12 cellular contexts compared by ENCODE assay signal in the genomic region with DNA sequence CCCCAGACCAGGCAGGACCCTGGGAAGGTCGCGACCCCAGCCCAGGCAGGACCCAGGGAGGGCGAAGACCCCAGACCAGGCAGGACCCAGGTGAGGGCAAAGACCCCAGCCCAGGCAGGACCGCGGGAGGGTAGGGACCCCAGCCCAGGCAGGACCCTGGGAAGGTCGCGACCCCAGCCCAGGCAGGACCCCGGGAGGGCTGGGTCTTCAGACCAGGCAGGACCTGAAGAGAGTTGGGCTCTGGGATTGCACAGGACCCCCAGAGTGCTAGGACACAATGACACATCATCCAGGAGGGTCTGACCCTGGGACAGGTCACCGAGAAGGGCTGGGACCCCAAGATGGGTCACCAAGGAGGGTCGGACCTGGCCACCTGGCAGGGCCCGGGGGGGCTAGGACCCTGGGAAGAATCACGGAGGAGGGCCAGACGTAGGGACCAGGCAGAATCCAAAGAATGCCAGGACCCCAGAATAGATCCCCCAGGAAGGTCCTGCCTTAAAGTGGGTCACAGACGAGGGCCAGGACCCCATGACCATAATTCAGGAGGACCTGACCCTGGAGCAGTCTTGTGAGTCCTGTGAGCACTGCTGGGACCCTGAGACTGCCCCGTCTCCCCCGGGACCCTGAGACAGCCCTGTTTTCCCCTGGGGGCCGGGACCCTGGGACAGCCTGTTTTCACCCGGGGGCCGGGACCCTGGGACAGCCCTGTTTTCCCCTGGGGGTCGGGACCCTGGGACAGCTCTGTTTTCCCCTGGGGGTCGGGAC. TPM values are rescaled to one million over a fixed set of nuclear protein-coding genes. Genes with fewer than 3 reads are reported as not detected.
DNase-seq lines count a peak whose midpoint lies in the region; ATAC-seq and TF ChIP-seq lines count a peak whose summit lies in the region.
"Had no signal": no experiment of that assay in that cellular context is flagged by ENCODE, and none has a peak within 500 bp of the region (broad histone marks: within the 10 kb centered on the region; RNA-seq: fewer than 3 reads in every experiment).

No MANE protein-coding gene starts in this region.

- no TSS peak for BruUV-seq in Caco-2 (replicated peaks; lab: Mats Ljungman, UMichigan)

- TF ChIP-seq CTCF in Caco-2 (IDR thresholded peaks at IDR 0.05; ENCODE audit: insufficient read depth in 1 of 2, low read depth in 1 of 2, low read length in 1 of 2, severe bottlenecking in 1 of 2, unreplicated experiment in 1 of 2) (no peak), RWPE2 (IDR thresholded peaks at IDR 0.05; ENCODE audit: poor library complexity, severe bottlenecking) (no peak), fibroblast of the aortic adventitia (IDR thresholded peaks at IDR 0.05; ENCODE audit: insufficient read depth, low read length) (no peak), psoas muscle (IDR thresholded peaks at IDR 0.05) (no peak)

- H3K4me3 Mint-ChIP-seq in Caco-2 (ENCODE audit: unreplicated experiment), result no peak overlapping the region

- peak overlapping the region; percentile 31 for H3K4me3 ChIP-seq in Caco-2 (ENCODE audit: low read depth, low read length)
- H3K4me3 ChIP-seq in RWPE2 (ENCODE audit: severe bottlenecking), result peak overlapping the region; percentile 13
- H3K4me3 ChIP-seq in fibroblast of the aortic adventitia (ENCODE audit: low read depth, low read length), result peak overlapping the region; percentile 78
- H3K4me3 ChIP-seq in psoas muscle, result peak overlapping the region; percentile 58

- H3K4me1 ChIP-seq in Caco-2 (no peaks in the 10 kb centered on the region), RWPE2 (ENCODE audit: insufficient read depth, poor library complexity, severe bottlenecking) (no peaks in the 10 kb centered on the region), psoas muscle (peaks cover 12% of the 10 kb centered on the region)

- intact Hi-C loops in Caco-2 (cut with micrococcal nuclease; ENCODE audit: unreplicated experiment), result no loop called here
- intact Hi-C loops in psoas muscle (cut with DNase I), result no loop called here
- intact Hi-C loops in sciatic nerve (cut with DNase I), result no loop called here

- H3K9me3 ChIP-seq in Caco-2, result no peaks in the 10 kb centered on the region
- H3K9me3 ChIP-seq in RWPE2 (ENCODE audit: severe bottlenecking), result no peaks in the 10 kb centered on the region
- no peaks in the 10 kb centered on the region for H3K9me3 ChIP-seq in psoas muscle

- no peaks in the 10 kb centered on the region for H3K27me3 Mint-ChIP-seq in Caco-2 (ENCODE audit: insufficient read depth, unreplicated experiment)

- H3K9me3 Mint-ChIP-seq in Caco-2 (ENCODE audit: unreplicated experiment), result no peaks in the 10 kb centered on the region
- H3K9me3 Mint-ChIP-seq: activated T-cell treated with anti-CD3 and anti-CD28 coated beads, Interleukin-2, amount 50 U/mL, for 4 hours had no signal

- peaks cover 35% of the 10 kb centered on the region for H3K36me3 Mint-ChIP-seq in Caco-2 (ENCODE audit: insufficient read depth, unreplicated experiment)

- peak in 1 of 2 experiments; percentile 26 for DNase-seq in Caco-2
- DNase-seq in RWPE2 (ENCODE audit: low spot score), result peak; percentile 34
- DNase-seq in fibroblast of the aortic adventitia (ENCODE audit: low read depth), result no peak
- no peak for DNase-seq in psoas muscle
- no peak for DNase-seq in NCI-H2171 (lab: John Stamatoyannopoulos, UW)
- DNase-seq in sciatic nerve (ENCODE audit: low spot score), result no peak
- no peak for DNase-seq in activated gamma-delta T cell treated with Interleukin-2 at 50 U/mL for 16 hours
- DNase-seq: activated T-cell treated with anti-CD3 and anti-CD28 coated beads, Interleukin-2, amount 50 U/mL, for 4 hours; DMS79; RPMI8226; stimulated activated CD4-positive, alpha-beta T cell treated with anti-CD3 and anti-CD28 coated beads, Interleukin-4, amount 100 ng/mL, for 1 hour had no signal

- H3K27ac Mint-ChIP-seq in Caco-2 (ENCODE audit: unreplicated experiment), result no peak overlapping the region

- CTCF ChIA-PET in Caco-2 (lab: Charles Lee), result no interaction called here

- H3K4me1 Mint-ChIP-seq in Caco-2 (ENCODE audit: low read depth, unreplicated experiment), result no peaks in the 10 kb centered on the region

- H3K27ac ChIP-seq in RWPE2 (ENCODE audit: poor library complexity, severe bottlenecking) (no peak overlapping the region), psoas muscle (no peak overlapping the region)

- peaks cover 1% of the 10 kb centered on the region; the same call in 1 of the 2 replicates for H3K36me3 ChIP-seq in Caco-2 (ENCODE audit: control insufficient read depth, insufficient read depth, low read length)
- peaks cover 13% of the 10 kb centered on the region for H3K36me3 ChIP-seq in RWPE2 (ENCODE audit: low read depth)
- H3K36me3 ChIP-seq in psoas muscle (ENCODE audit: insufficient read depth in 1 of 2, low read depth in 1 of 2), result peaks cover 0 to 4% of the 10 kb centered on the region in 2 donors

- H3K27me3 ChIP-seq in Caco-2 (replicated peaks; ENCODE audit: control insufficient read depth, insufficient read depth, low read length), result no peaks in the 10 kb centered on the region
- no peaks in the 10 kb centered on the region for H3K27me3 ChIP-seq in RWPE2 (ENCODE audit: insufficient read depth, poor library complexity, severe bottlenecking)
- no peaks in the 10 kb centered on the region for H3K27me3 ChIP-seq in psoas muscle (ENCODE audit: insufficient read depth in 3 of 3, low read length in 2 of 3)

- ATAC-seq in RWPE2 (ENCODE audit: low read depth), result no peak
- ATAC-seq in psoas muscle, result no peak
- no peak for ATAC-seq in sciatic nerve
- no peak for ATAC-seq in HG02973 (IDR thresholded peaks at IDR 0.05; ENCODE audit: unreplicated experiment)

- 45 to 53% (median 49%) methylated on average over 14 to 21 of the region's 21 CpGs for WGBS in psoas muscle, 3 donors

- POLR2A ChIA-PET in Caco-2 (lab: Charles Lee), result no interaction called here

RNA-seq across cellular contexts. Expression of gene PCGF3, which starts 1.4 kb away (rescaled TPM):
- total RNA-seq in Caco-2 (2022) (36.6 and 38.0 TPM in 2 replicates), fibroblast of the aortic adventitia (ENCODE audit: low replicate concordance) (15.0 and 24.2 TPM in 2 replicates), psoas muscle (10 to 100 TPM; 13.0 to 18.6 (median 15.3) TPM), sciatic nerve (50.3 TPM)
- 10 to 100 TPM; 10.9 to 19.2 (median 11.3) TPM for polyA plus RNA-seq in psoas muscle

RNA-seq across cellular contexts. Expression of gene SLC49A3, which starts 18.1 kb away (rescaled TPM):
- total RNA-seq in Caco-2 (2022) (0.20 TPM in 1 of 2 replicates, not detected in the other), fibroblast of the aortic adventitia (ENCODE audit: low replicate concordance) (5.6 and 11.6 TPM in 2 replicates), psoas muscle (1 to 10 TPM; 1.7 to 3.1 (median 3.0) TPM), sciatic nerve (11.4 TPM)
- polyA plus RNA-seq in psoas muscle, result 1 to 10 TPM; 1.6 to 3.7 (median 1.9) TPM

RNA-seq across cellular contexts. Expression of gene MYL5, which starts 32.7 kb away (rescaled TPM):
- total RNA-seq in Caco-2 (2022) (17.1 and 21.8 TPM in 2 replicates), fibroblast of the aortic adventitia (ENCODE audit: low replicate concordance) (11.0 and 20.4 TPM in 2 replicates), psoas muscle (1 to 10 TPM; 3.3 to 7.2 (median 5.9) TPM), sciatic nerve (14.6 TPM)
- 10 to 100 TPM in 1 of 3 donors, 1 to 10 TPM in 2; 2.0 to 11.2 (median 5.4) TPM for polyA plus RNA-seq in psoas muscle

RNA-seq across cellular contexts. Expression of gene ATP5ME, which starts 32.9 kb away (rescaled TPM):
- total RNA-seq in Caco-2 (2022) (244 and 257 TPM in 2 replicates), fibroblast of the aortic adventitia (ENCODE audit: low replicate concordance) (74.3 and 195 TPM in 2 replicates), psoas muscle (100 to 1,000 TPM; 358 to 494 (median 466) TPM), sciatic nerve (174 TPM)
- 100 to 1,000 TPM; 389 to 712 (median 679) TPM for polyA plus RNA-seq in psoas muscle

Comparison
In these comparisons a context has a peak if more than half of its experiments do, and no peak if none do; other contexts are left out.
1. H3K4me3 ChIP-seq: peak in every context shown above with its lines; median percentile 78 in fibroblast of the aortic adventitia; 58 in psoas muscle; 31 in Caco-2; 13 in RWPE2.